Comparison of ENCODE assay signal across 8 cellular contexts in genomic region chr4:84582302-84582987, GRCh38. TPM values are rescaled to one million over a fixed set of nuclear protein-coding genes. Genes with fewer than 3 reads are reported as not detected.
A peak's percentile ranks its signal among the peaks of the same experiment; 100 is the strongest.
DNase-seq lines count a peak whose midpoint lies in the region; ATAC-seq and TF ChIP-seq lines count a peak whose summit lies in the region.

No MANE protein-coding gene starts in this region.

- H2AFZ ChIP-seq in Karpas-422 (ENCODE audit: low read length), result no peak overlapping the region

- no peaks in the 10 kb centered on the region for H3K9me2 ChIP-seq in Karpas-422 (replicated peaks; ENCODE audit: insufficient read depth, low read length)

- ATAC-seq in GM18505 (IDR thresholded peaks at IDR 0.05; ENCODE audit: unreplicated experiment) (peak; percentile 75), HG02973 (IDR thresholded peaks at IDR 0.05; ENCODE audit: unreplicated experiment) (peak; percentile 80)

- TF ChIP-seq POLR2A in GM18505 (IDR thresholded peaks at IDR 0.05; ENCODE audit: borderline replicate concordance, extremely low read depth, insufficient read depth, insufficient read length), result no peak
- no peak for TF ChIP-seq POLR2A in breast epithelium (IDR thresholded peaks at IDR 0.05)

- H3K36me3 ChIP-seq in WERI-Rb-1 (no peaks in the 10 kb centered on the region; the same call in 1 of the 2 replicates), breast epithelium (no peaks in the 10 kb centered on the region), Karpas-422 (ENCODE audit: insufficient read depth, low read length) (no peaks in the 10 kb centered on the region)

- peak overlapping the region; percentile 68 for H3K4me3 ChIP-seq in WERI-Rb-1 (ENCODE audit: low read depth, low read length)
- H3K4me3 ChIP-seq in breast epithelium, result peak overlapping the region; percentile 79 to 93 (median 88)
- peak overlapping the region; percentile 47 to 90 (median 72) for H3K4me3 ChIP-seq in skin epidermis
- no peak overlapping the region for H3K4me3 ChIP-seq in Karpas-422 (ENCODE audit: low read length)

- peak overlapping the region; percentile 76 for H3K27ac ChIP-seq in WERI-Rb-1
- peak overlapping the region; percentile 96 for H3K27ac ChIP-seq in breast epithelium
- H3K27ac ChIP-seq in skin epidermis, result peak overlapping the region; percentile 6 to 93 (median 81)
- no peak overlapping the region for H3K27ac ChIP-seq in Karpas-422 (ENCODE audit: low read length)

- intact Hi-C loops in breast epithelium (cut with DNase I; ENCODE audit: low total_unique reads), result no loop called here

- no peak overlapping the region for H3K4me2 ChIP-seq in Karpas-422 (ENCODE audit: low read depth, low read length, poor library complexity, severe bottlenecking)

- H3K9me3 ChIP-seq in WERI-Rb-1 (ENCODE audit: severe bottlenecking) (no peaks in the 10 kb centered on the region), breast epithelium (no peaks in the 10 kb centered on the region), Karpas-422 (ENCODE audit: low read length) (no peaks in the 10 kb centered on the region)

- no peaks in the 10 kb centered on the region for H3K27me3 ChIP-seq in WERI-Rb-1 (ENCODE audit: insufficient read depth, low read depth, severe bottlenecking)
- no peaks in the 10 kb centered on the region for H3K27me3 ChIP-seq in breast epithelium
- H3K27me3 ChIP-seq in Karpas-422 (ENCODE audit: low read length), result no peaks in the 10 kb centered on the region

- H3K9ac ChIP-seq in Karpas-422 (ENCODE audit: low read length), result no peak overlapping the region

- no peak for TF ChIP-seq CTCF in WERI-Rb-1 (IDR thresholded peaks at IDR 0.05; ENCODE audit: low read depth, low read length)
- TF ChIP-seq CTCF in breast epithelium (IDR thresholded peaks at IDR 0.05), result peak in 1 of 3 donors; percentile 27

- DNase-seq in NCI-H2107 (lab: John Stamatoyannopoulos, UW) (peak; percentile 61), WERI-Rb-1 (peak; percentile 98), breast epithelium (ENCODE audit: low spot score in 2 of 2) (peak; percentile 95 to 96), iPS-NIHi7 (ENCODE audit: extremely low spot score) (peak; percentile 95), Karpas-422 (no peak)

- H4K20me1 ChIP-seq in Karpas-422 (ENCODE audit: insufficient read depth, low read depth, low read length), result no peaks in the 10 kb centered on the region

- H3K4me1 ChIP-seq in breast epithelium (no peaks in the 10 kb centered on the region), Karpas-422 (ENCODE audit: low read length) (no peaks in the 10 kb centered on the region)

- H3K79me2 ChIP-seq in Karpas-422 (ENCODE audit: low read length), result no peaks in the 10 kb centered on the region

RNA-seq across cellular contexts. Expression of gene CDS1, which starts 0.5 kb away (rescaled TPM):
- total RNA-seq in breast epithelium, result 10 to 100 TPM in 1 of 3 donors, 1 to 10 TPM in 2; 1.1 to 29.6 (median 9.8) TPM
- not detected in 2 replicates for total RNA-seq in Karpas-422 (2014; rRNA removed; shearing (Covaris generic); ENCODE audit: low replicate concordance)
